In the genomic region with DNA sequence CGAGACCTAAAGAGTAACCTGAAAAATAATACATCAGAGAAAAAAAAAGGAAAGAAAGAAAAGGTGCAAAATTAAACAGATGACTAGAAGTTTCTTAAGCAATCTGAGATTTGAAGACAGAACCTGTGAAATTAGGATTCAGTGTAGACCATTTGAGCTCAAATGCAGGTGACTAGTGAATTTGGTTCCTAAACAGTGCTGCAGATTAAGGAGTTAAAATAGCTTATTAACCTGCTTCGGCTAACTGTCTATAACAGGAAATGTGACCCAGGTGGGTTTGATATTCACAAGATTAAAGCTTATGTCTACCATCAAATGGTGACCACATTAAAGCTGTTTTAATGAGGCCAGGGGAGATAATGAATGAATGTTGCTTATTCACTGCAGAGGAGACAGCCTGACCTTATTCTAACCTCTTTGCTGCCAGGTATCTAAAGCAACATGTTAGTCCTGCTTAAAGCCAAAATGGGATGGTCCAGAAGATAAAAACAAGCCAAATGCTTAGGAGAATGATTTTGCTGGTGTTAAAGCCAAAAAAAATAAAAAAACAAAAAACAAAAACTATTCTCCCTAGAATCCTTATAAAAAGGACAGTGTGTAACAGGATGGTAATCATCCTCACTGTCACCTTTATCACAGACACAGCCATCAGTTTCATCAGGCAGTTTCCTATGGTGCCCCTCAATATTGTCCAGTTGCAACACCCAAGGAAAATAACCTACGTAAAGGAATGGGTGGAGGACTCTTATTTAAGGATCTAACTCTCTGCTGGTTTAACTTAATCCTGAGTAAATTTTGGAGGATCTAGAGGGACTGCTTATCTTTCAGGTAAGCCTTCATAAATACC, we compare ENCODE assay signal across 1 cellular context.
TF ChIP-seq lines count a peak whose summit lies in the region.

No MANE protein-coding gene starts in this region.

TF ChIP-seq in K562, 482 proteins besides CTCF, POLR2A, EP300 and RAD21 (continued from another document and continues in another):
- TF ChIP-seq ZNF318 (IDR thresholded peaks at IDR 0.05; ENCODE audit: borderline replicate concordance in 1 of 2, low read depth in 1 of 2) (no peak), ETV1 (tag; conservative IDR thresholded peaks at IDR 0.05; ENCODE audit: low read depth) (no peak), RFX7 (CRISPR knock-in tag; IDR thresholded peaks at IDR 0.05) (no peak), ZNF830 (CRISPR knock-in tag; IDR thresholded peaks at IDR 0.05) (no peak), FOXP4 (CRISPR knock-in tag; IDR thresholded peaks at IDR 0.05; ENCODE audit: borderline replicate concordance) (no peak), ZNF311 (CRISPR knock-in tag; IDR thresholded peaks at IDR 0.05) (no peak), CBX5 (IDR thresholded peaks at IDR 0.05; ENCODE audit: borderline replicate concordance, low read depth) (no peak), TCF7 (IDR thresholded peaks at IDR 0.05; ENCODE audit: borderline replicate concordance) (peak; percentile 91; the same call in 1 of the 2 replicates), NCOA1 (IDR thresholded peaks at IDR 0.05; ENCODE audit: low read depth) (peak; percentile 45; the same call in 1 of the 2 replicates), CHAMP1 (IDR thresholded peaks at IDR 0.05) (no peak), REST (CRISPR knock-in tag; IDR thresholded peaks at IDR 0.05; ENCODE audit: low read depth) (no peak), HDGF (IDR thresholded peaks at IDR 0.05) (no peak), MYNN (IDR thresholded peaks at IDR 0.05) (no peak), MYNN (CRISPR knock-in tag; IDR thresholded peaks at IDR 0.05) (no peak), TAL1 (IDR thresholded peaks at IDR 0.05) (peak; percentile 85), ZNF766 (CRISPR knock-in tag; conservative IDR thresholded peaks at IDR 0.05) (no peak), ZNF79 (CRISPR knock-in tag; IDR thresholded peaks at IDR 0.05; ENCODE audit: low read depth) (no peak), ZNF583 (CRISPR knock-in tag; IDR thresholded peaks at IDR 0.05) (no peak), ZNF655 (CRISPR knock-in tag; IDR thresholded peaks at IDR 0.05) (no peak), ZNF324 (CRISPR knock-in tag; IDR thresholded peaks at IDR 0.05) (no peak), SFPQ (IDR thresholded peaks at IDR 0.05; ENCODE audit: low read depth, low read length) (no peak), BRCA1 (IDR thresholded peaks at IDR 0.05) (no peak), BRCA1 (CRISPR knock-in tag; IDR thresholded peaks at IDR 0.05) (no peak), ZSCAN29 (IDR thresholded peaks at IDR 0.05) (peak; percentile 84), SMARCA5 (IDR thresholded peaks at IDR 0.05) (no peak)
- TF ChIP-seq, protein P1, sequence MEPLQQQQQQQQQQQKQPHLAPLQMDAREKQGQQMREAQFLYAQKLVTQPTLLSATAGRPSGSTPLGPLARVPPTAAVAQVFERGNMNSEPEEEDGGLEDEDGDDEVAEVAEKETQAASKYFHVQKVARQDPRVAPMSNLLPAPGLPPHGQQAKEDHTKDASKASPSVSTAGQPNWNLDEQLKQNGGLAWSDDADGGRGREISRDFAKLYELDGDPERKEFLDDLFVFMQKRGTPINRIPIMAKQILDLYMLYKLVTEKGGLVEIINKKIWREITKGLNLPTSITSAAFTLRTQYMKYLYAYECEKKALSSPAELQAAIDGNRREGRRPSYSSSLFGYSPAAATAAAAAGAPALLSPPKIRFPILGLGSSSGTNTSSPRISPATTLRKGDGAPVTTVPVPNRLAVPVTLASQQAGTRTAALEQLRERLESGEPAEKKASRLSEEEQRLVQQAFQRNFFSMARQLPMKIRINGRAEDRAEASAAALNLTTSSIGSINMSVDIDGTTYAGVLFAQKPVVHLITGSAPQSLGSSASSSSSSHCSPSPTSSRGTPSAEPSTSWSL (CRISPR knock-in tag; IDR thresholded peaks at IDR 0.05; ENCODE audit: borderline replicate concordance): no peak
- TF ChIP-seq, protein P2, sequence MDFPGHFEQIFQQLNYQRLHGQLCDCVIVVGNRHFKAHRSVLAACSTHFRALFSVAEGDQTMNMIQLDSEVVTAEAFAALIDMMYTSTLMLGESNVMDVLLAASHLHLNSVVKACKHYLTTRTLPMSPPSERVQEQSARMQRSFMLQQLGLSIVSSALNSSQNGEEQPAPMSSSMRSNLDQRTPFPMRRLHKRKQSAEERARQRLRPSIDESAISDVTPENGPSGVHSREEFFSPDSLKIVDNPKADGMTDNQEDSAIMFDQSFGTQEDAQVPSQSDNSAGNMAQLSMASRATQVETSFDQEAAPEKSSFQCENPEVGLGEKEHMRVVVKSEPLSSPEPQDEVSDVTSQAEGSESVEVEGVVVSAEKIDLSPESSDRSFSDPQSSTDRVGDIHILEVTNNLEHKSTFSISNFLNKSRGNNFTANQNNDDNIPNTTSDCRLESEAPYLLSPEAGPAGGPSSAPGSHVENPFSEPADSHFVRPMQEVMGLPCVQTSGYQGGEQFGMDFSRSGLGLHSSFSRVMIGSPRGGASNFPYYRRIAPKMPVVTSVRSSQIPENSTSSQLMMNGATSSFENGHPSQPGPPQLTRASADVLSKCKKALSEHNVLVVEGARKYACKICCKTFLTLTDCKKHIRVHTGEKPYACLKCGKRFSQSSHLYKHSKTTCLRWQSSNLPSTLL (IDR thresholded peaks at IDR 0.05): no peak
